1 cellular context compared by ENCODE assay signal in the genomic region with DNA sequence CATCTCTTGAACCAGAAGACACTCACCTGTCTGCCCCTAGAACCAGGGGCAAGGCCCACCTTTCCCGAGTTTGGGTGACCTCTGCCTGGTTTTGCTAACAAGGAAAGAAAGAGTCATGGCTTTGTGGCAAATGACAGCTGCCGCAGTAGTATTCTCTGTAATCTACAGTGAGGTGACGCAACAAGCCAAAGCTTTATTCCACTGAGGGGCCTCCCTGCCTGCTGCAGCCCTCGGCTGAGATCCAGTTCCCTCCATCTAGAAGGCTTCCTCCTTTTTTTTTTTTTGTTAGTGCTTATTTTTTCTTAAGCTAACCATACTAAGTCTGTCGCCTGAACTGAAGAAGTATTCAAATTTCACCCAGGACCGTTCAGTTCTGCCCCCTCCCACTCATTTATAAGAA.
TF ChIP-seq lines count a peak whose summit lies in the region.

No MANE protein-coding gene starts in this region.

TF ChIP-seq in GM23338, 12 proteins besides CTCF, POLR2A, EP300 and RAD21 (continued from another document):
- TF ChIP-seq, protein P1, sequence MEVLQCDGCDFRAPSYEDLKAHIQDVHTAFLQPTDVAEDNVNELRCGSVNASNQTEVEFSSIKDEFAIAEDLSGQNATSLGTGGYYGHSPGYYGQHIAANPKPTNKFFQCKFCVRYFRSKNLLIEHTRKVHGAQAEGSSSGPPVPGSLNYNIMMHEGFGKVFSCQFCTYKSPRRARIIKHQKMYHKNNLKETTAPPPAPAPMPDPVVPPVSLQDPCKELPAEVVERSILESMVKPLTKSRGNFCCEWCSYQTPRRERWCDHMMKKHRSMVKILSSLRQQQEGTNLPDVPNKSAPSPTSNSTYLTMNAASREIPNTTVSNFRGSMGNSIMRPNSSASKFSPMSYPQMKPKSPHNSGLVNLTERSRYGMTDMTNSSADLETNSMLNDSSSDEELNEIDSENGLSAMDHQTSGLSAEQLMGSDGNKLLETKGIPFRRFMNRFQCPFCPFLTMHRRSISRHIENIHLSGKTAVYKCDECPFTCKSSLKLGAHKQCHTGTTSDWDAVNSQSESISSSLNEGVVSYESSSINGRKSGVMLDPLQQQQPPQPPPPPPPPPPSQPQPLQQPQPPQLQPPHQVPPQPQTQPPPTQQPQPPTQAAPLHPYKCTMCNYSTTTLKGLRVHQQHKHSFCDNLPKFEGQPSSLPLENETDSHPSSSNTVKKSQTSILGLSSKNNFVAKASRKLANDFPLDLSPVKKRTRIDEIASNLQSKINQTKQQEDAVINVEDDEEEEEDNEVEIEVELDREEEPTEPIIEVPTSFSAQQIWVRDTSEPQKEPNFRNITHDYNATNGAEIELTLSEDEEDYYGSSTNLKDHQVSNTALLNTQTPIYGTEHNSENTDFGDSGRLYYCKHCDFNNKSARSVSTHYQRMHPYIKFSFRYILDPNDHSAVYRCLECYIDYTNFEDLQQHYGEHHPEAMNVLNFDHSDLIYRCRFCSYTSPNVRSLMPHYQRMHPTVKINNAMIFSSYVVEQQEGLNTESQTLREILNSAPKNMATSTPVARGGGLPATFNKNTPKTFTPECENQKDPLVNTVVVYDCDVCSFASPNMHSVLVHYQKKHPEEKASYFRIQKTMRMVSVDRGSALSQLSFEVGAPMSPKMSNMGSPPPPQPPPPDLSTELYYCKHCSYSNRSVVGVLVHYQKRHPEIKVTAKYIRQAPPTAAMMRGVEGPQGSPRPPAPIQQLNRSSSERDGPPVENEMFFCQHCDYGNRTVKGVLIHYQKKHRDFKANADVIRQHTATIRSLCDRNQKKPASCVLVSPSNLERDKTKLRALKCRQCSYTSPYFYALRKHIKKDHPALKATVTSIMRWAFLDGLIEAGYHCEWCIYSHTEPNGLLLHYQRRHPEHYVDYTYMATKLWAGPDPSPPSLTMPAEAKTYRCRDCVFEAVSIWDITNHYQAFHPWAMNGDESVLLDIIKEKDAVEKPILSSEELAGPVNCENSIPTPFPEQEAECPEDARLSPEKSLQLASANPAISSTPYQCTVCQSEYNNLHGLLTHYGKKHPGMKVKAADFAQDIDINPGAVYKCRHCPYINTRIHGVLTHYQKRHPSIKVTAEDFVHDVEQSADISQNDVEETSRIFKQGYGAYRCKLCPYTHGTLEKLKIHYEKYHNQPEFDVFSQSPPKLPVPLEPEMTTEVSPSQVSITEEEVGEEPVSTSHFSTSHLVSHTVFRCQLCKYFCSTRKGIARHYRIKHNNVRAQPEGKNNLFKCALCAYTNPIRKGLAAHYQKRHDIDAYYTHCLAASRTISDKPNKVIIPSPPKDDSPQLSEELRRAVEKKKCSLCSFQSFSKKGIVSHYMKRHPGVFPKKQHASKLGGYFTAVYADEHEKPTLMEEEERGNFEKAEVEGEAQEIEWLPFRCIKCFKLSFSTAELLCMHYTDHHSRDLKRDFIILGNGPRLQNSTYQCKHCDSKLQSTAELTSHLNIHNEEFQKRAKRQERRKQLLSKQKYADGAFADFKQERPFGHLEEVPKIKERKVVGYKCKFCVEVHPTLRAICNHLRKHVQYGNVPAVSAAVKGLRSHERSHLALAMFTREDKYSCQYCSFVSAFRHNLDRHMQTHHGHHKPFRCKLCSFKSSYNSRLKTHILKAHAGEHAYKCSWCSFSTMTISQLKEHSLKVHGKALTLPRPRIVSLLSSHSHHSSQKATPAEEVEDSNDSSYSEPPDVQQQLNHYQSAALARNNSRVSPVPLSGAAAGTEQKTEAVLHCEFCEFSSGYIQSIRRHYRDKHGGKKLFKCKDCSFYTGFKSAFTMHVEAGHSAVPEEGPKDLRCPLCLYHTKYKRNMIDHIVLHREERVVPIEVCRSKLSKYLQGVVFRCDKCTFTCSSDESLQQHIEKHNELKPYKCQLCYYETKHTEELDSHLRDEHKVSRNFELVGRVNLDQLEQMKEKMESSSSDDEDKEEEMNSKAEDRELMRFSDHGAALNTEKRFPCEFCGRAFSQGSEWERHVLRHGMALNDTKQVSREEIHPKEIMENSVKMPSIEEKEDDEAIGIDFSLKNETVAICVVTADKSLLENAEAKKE (CRISPR knock-in tag; IDR thresholded peaks at IDR 0.05), result no peak
- TF ChIP-seq ZNF331 (CRISPR knock-in tag; IDR thresholded peaks at IDR 0.05; ENCODE audit: low read depth) (no peak), EZH2 (IDR thresholded peaks at IDR 0.05; ENCODE audit: low read depth, unreplicated experiment) (no peak), STAT1 (IDR thresholded peaks at IDR 0.05; ENCODE audit: unreplicated experiment) (no peak), EZH2phosphoT487 (IDR thresholded peaks at IDR 0.05; ENCODE audit: unreplicated experiment) (no peak), NANOG (IDR thresholded peaks at IDR 0.05; ENCODE audit: borderline replicate concordance) (no peak), POLR2AphosphoS5 (IDR thresholded peaks at IDR 0.05; ENCODE audit: low read depth) (no peak)
- TF ChIP-seq, protein P2, sequence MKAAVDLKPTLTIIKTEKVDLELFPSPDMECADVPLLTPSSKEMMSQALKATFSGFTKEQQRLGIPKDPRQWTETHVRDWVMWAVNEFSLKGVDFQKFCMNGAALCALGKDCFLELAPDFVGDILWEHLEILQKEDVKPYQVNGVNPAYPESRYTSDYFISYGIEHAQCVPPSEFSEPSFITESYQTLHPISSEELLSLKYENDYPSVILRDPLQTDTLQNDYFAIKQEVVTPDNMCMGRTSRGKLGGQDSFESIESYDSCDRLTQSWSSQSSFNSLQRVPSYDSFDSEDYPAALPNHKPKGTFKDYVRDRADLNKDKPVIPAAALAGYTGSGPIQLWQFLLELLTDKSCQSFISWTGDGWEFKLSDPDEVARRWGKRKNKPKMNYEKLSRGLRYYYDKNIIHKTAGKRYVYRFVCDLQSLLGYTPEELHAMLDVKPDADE (IDR thresholded peaks at IDR 0.05), result no peak
- TF ChIP-seq, protein P3, sequence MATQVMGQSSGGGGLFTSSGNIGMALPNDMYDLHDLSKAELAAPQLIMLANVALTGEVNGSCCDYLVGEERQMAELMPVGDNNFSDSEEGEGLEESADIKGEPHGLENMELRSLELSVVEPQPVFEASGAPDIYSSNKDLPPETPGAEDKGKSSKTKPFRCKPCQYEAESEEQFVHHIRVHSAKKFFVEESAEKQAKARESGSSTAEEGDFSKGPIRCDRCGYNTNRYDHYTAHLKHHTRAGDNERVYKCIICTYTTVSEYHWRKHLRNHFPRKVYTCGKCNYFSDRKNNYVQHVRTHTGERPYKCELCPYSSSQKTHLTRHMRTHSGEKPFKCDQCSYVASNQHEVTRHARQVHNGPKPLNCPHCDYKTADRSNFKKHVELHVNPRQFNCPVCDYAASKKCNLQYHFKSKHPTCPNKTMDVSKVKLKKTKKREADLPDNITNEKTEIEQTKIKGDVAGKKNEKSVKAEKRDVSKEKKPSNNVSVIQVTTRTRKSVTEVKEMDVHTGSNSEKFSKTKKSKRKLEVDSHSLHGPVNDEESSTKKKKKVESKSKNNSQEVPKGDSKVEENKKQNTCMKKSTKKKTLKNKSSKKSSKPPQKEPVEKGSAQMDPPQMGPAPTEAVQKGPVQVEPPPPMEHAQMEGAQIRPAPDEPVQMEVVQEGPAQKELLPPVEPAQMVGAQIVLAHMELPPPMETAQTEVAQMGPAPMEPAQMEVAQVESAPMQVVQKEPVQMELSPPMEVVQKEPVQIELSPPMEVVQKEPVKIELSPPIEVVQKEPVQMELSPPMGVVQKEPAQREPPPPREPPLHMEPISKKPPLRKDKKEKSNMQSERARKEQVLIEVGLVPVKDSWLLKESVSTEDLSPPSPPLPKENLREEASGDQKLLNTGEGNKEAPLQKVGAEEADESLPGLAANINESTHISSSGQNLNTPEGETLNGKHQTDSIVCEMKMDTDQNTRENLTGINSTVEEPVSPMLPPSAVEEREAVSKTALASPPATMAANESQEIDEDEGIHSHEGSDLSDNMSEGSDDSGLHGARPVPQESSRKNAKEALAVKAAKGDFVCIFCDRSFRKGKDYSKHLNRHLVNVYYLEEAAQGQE (IDR thresholded peaks at IDR 0.05; ENCODE audit: unreplicated experiment), result no peak
TF ChIP-seq in GM23338: peak in this region for 0.
